Comparison of ENCODE assay signal across 1 cellular context in the genomic region with DNA sequence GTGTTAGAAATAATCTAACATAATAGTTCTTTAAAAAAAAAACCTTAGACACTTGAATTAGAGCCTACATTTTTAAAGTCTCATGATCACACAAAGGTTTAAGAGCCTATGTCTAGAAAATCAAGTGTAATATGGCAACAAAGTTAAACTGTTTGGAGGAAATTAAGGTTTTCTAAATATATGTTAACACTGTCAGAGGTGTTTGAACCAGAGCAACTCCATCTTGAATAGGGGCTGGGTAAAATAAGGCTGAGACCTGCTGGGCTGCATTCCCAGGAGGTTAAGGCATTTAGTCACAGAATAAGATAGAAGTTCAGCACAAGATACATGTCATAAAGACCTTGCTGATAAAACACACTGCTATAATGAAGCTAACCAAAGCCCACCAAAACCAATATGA.
TF ChIP-seq lines count a peak whose summit lies in the region.

No MANE protein-coding gene starts in this region.

TF ChIP-seq in K562, 482 proteins besides CTCF, POLR2A, EP300 and RAD21:
- TF ChIP-seq ZNF551 (CRISPR knock-in tag; IDR thresholded peaks at IDR 0.05) (no peak), ZNF311 (CRISPR knock-in tag; IDR thresholded peaks at IDR 0.05) (peak; percentile 73; the same call in 1 of the 2 replicates), NFE2 (IDR thresholded peaks at IDR 0.05; ENCODE audit: low read depth) (no peak)
- TF ChIP-seq, protein P1, sequence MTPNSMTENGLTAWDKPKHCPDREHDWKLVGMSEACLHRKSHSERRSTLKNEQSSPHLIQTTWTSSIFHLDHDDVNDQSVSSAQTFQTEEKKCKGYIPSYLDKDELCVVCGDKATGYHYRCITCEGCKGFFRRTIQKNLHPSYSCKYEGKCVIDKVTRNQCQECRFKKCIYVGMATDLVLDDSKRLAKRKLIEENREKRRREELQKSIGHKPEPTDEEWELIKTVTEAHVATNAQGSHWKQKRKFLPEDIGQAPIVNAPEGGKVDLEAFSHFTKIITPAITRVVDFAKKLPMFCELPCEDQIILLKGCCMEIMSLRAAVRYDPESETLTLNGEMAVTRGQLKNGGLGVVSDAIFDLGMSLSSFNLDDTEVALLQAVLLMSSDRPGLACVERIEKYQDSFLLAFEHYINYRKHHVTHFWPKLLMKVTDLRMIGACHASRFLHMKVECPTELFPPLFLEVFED (CRISPR knock-in tag; conservative IDR thresholded peaks at IDR 0.05) = no peak
- TF ChIP-seq, protein P2, sequence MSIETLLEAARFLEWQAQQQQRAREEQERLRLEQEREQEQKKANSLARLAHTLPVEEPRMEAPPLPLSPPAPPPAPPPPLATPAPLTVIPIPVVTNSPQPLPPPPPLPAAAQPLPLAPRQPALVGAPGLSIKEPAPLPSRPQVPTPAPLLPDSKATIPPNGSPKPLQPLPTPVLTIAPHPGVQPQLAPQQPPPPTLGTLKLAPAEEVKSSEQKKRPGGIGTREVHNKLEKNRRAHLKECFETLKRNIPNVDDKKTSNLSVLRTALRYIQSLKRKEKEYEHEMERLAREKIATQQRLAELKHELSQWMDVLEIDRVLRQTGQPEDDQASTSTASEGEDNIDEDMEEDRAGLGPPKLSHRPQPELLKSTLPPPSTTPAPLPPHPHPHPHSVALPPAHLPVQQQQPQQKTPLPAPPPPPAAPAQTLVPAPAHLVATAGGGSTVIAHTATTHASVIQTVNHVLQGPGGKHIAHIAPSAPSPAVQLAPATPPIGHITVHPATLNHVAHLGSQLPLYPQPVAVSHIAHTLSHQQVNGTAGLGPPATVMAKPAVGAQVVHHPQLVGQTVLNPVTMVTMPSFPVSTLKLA (conservative IDR thresholded peaks at IDR 0.05) = no peak
